Comparison of ENCODE assay signal across 9 cellular contexts in genomic region chr16:65070831-65071230, GRCh38. TPM values are rescaled to one million over a fixed set of nuclear protein-coding genes. Genes with fewer than 3 reads are reported as not detected.
DNase-seq lines count a peak whose midpoint lies in the region; ATAC-seq and TF ChIP-seq lines count a peak whose summit lies in the region.
"Had no signal": no experiment of that assay in that cellular context is flagged by ENCODE, and none has a peak within 500 bp of the region (broad histone marks: within the 10 kb centered on the region; RNA-seq: fewer than 3 reads in every experiment).

No MANE protein-coding gene starts in this region.

- H3K36me3 ChIP-seq in adipocyte (ENCODE audit: control insufficient read depth, insufficient read depth, low read length, severe bottlenecking) (no peaks in the 10 kb centered on the region), left ventricle myocardium inferior (no peaks in the 10 kb centered on the region), rectal smooth muscle tissue (ENCODE audit: control insufficient read depth, insufficient read depth, low read length) (no peaks in the 10 kb centered on the region), OCI-LY7 (ENCODE audit: insufficient read depth, low read length) (no peaks in the 10 kb centered on the region)

- BruUV-seq in OCI-LY7 (replicated peaks; lab: Mats Ljungman, UMichigan), result no TSS peak

- H3K9me3 ChIP-seq in adipocyte (ENCODE audit: control insufficient read depth, low read length) (no peaks in the 10 kb centered on the region), left ventricle myocardium inferior (replicated peaks) (no peaks in the 10 kb centered on the region), OCI-LY7 (ENCODE audit: low read length) (no peaks in the 10 kb centered on the region)

- H3K9me3 Mint-ChIP-seq in stimulated activated naive CD8-positive, alpha-beta T cell treated with anti-CD3 and anti-CD28 coated beads, Interleukin-15, amount 100 ng/mL, for 72 hours, result peaks cover 17 to 29% of the 10 kb centered on the region in 2 donors

- peak; percentile 87 for DNase-seq in GM03348 (ENCODE audit: low spot score)
- peak; percentile 90 for DNase-seq in adipocyte (ENCODE audit: low read depth)
- peak; percentile 58 for DNase-seq in left ventricle myocardium inferior
- no peak for DNase-seq in DMS114 treated with DMSO at 0.1 percent for 48 hours (lab: John Stamatoyannopoulos, UW; ENCODE audit: unreplicated experiment)
- no peak for DNase-seq in stimulated activated naive CD8-positive, alpha-beta T cell treated with anti-CD3 and anti-CD28 coated beads, Interleukin-15, amount 100 ng/mL, for 72 hours
- DNase-seq in OCI-LY7 (ENCODE audit: low spot score), result no peak
- DNase-seq in effector CD4-positive, alpha-beta T cell, result no peak

- intact Hi-C loops in left ventricle myocardium inferior (cut with micrococcal nuclease) (no loop called here), OCI-LY7 (cut with micrococcal nuclease; ENCODE audit: unreplicated experiment) (no loop called here)

- H3K9me2 ChIP-seq in OCI-LY7 (ENCODE audit: insufficient read depth, low read length), result no peaks in the 10 kb centered on the region

- no peaks in the 10 kb centered on the region for H3K79me2 ChIP-seq in OCI-LY7 (ENCODE audit: insufficient read depth, low read depth, low read length)

- H3K4me3 Mint-ChIP-seq in stimulated activated naive CD8-positive, alpha-beta T cell treated with anti-CD3 and anti-CD28 coated beads, Interleukin-15, amount 100 ng/mL, for 72 hours, result no peak overlapping the region

- no peaks in the 10 kb centered on the region for H3K27me3 ChIP-seq in adipocyte (replicated peaks; ENCODE audit: control insufficient read depth, insufficient read depth, low read length)
- H3K27me3 ChIP-seq in left ventricle myocardium inferior (ENCODE audit: low read depth), result no peaks in the 10 kb centered on the region
- H3K27me3 ChIP-seq in rectal smooth muscle tissue (ENCODE audit: control insufficient read depth, insufficient read depth, low read length), result no peaks in the 10 kb centered on the region

- no peaks in the 10 kb centered on the region for H3K4me1 Mint-ChIP-seq in stimulated activated naive CD8-positive, alpha-beta T cell treated with anti-CD3 and anti-CD28 coated beads, Interleukin-15, amount 100 ng/mL, for 72 hours

- ATAC-seq in stimulated activated naive CD8-positive, alpha-beta T cell treated with anti-CD3 and anti-CD28 coated beads, Interleukin-15, amount 100 ng/mL, for 72 hours, result no peak

- POLR2A ChIA-PET in OCI-LY7 (lab: Charles Lee), result no interaction called here

- H3K27ac ChIP-seq in left ventricle myocardium inferior (replicated peaks) (peak overlapping the region; percentile 75), rectal smooth muscle tissue (ENCODE audit: low read depth, low read length) (peak overlapping the region; percentile 77), OCI-LY7 (ENCODE audit: low read depth, low read length, poor library complexity, severe bottlenecking) (no peak overlapping the region)

- H3K4me1 ChIP-seq in adipocyte (ENCODE audit: control insufficient read depth, insufficient read depth, low read length), result peaks cover 43% of the 10 kb centered on the region
- H3K4me1 ChIP-seq in left ventricle myocardium inferior, result peaks cover 22% of the 10 kb centered on the region
- peaks cover 26% of the 10 kb centered on the region for H3K4me1 ChIP-seq in rectal smooth muscle tissue (ENCODE audit: control insufficient read depth, insufficient read depth, low read length)
- no peaks in the 10 kb centered on the region for H3K4me1 ChIP-seq in OCI-LY7 (ENCODE audit: insufficient read depth, low read length, poor library complexity, severe bottlenecking)

- CTCF ChIA-PET in OCI-LY7 (lab: Charles Lee; ENCODE audit: unreplicated experiment), result no interaction called here

- no peak for TF ChIP-seq CTCF in left ventricle myocardium inferior (IDR thresholded peaks at IDR 0.05; ENCODE audit: borderline replicate concordance)
- no peak for TF ChIP-seq CTCF in OCI-LY7 (conservative IDR thresholded peaks at IDR 0.05; ENCODE audit: low read length)

- H3K27ac Mint-ChIP-seq in stimulated activated naive CD8-positive, alpha-beta T cell treated with anti-CD3 and anti-CD28 coated beads, Interleukin-15, amount 100 ng/mL, for 72 hours, result no peak overlapping the region

- H3K9ac ChIP-seq in adipocyte (ENCODE audit: low read length) (peak overlapping the region; percentile 19), rectal smooth muscle tissue (ENCODE audit: low read length) (no peak overlapping the region)

- H3K4me3 ChIP-seq in adipocyte (ENCODE audit: low read length), result peak overlapping the region; percentile 76
- H3K4me3 ChIP-seq in left ventricle myocardium inferior, result peak overlapping the region; percentile 45
- H3K4me3 ChIP-seq in rectal smooth muscle tissue (ENCODE audit: low read length), result peak overlapping the region; percentile 56
- H3K4me3 ChIP-seq in OCI-LY7 (ENCODE audit: low read depth, low read length, poor library complexity, severe bottlenecking), result no peak overlapping the region

- H4K20me1 ChIP-seq in OCI-LY7 (ENCODE audit: insufficient read depth, low read length), result no peaks in the 10 kb centered on the region

- no peaks in the 10 kb centered on the region for H3K27me3 Mint-ChIP-seq in stimulated activated naive CD8-positive, alpha-beta T cell treated with anti-CD3 and anti-CD28 coated beads, Interleukin-15, amount 100 ng/mL, for 72 hours

- no peak overlapping the region for H3K4me2 ChIP-seq in OCI-LY7 (ENCODE audit: low read length)

- H2AFZ ChIP-seq in OCI-LY7 (ENCODE audit: low read length), result no peak overlapping the region

RNA-seq across cellular contexts. Expression of gene CDH11, which starts 51.0 kb away (rescaled TPM):
- 20.9 TPM for total RNA-seq in left ventricle myocardium inferior
- not detected in 2 replicates for total RNA-seq in OCI-LY7 (2014; rRNA removed; shearing (Covaris generic))
- total RNA-seq in OCI-LY7 (2022), result not detected in 2 replicates
- total RNA-seq: activated CD8-positive, alpha-beta memory T cell treated with anti-CD3 and anti-CD28 coated beads for 36 hours had no signal

Comparison
In these comparisons a context has a peak if more than half of its experiments do, and no peak if none do; other contexts are left out.
1. DNase-seq: peak in GM03348 (single experiment), adipocyte (single experiment) and left ventricle myocardium inferior (single experiment); none in DMS114 treated with DMSO at 0.1 percent for 48 hours (single experiment), stimulated activated naive CD8-positive, alpha-beta T cell treated with anti-CD3 and anti-CD28 coated beads, Interleukin-15, amount 100 ng/mL, for 72 hours (0 of 2), OCI-LY7 (single experiment) and effector CD4-positive, alpha-beta T cell (single experiment).
2. RNA of gene CDH11, which starts 51.0 kb away (total RNA-seq): 20.9 TPM in left ventricle myocardium inferior (single experiment); not detected in OCI-LY7; every median in the first group is over 10 times any median in the second.